In the genomic region with DNA sequence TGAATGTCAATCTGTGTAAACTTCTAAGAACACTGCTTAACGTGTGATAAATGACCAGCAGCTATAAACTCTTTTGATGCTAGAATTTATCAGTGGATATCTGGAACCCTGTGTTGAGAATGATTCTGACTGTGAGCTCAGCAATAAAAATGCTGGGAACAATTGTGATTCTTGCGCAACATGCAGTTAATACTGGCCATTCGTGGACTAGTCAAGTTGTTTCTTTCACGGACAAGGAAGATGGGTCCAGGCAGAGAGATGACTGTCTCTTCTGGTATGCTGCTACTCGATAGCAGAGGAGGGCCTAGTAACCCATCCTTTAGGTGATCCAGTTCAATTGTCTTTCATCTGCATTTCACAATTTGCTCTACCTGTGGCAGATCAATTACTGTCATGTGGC, we compare ENCODE assay signal across 21 cellular contexts.
DNase-seq lines count a peak whose midpoint lies in the region; ATAC-seq and TF ChIP-seq lines count a peak whose summit lies in the region.
"Had no signal": no experiment of that assay in that cellular context is flagged by ENCODE, and none has a peak within 500 bp of the region (broad histone marks: within the 10 kb centered on the region; RNA-seq: fewer than 3 reads in every experiment).

No MANE protein-coding gene starts in this region.

- TF ChIP-seq POLR2A in heart left ventricle (IDR thresholded peaks at IDR 0.05), result no peak

- no peak for TF ChIP-seq EP300 in Ishikawa (IDR thresholded peaks at IDR 0.05; ENCODE audit: borderline replicate concordance)

- no peak for TF ChIP-seq RAD21 in Ishikawa (IDR thresholded peaks at IDR 0.05; ENCODE audit: low read depth)

- H4K20me1 ChIP-seq in mammary epithelial cell (ENCODE audit: insufficient read depth, low read length), result no peaks in the 10 kb centered on the region
- no peaks in the 10 kb centered on the region for H4K20me1 ChIP-seq in hepatocyte (ENCODE audit: insufficient read depth, poor library complexity, severe bottlenecking)

- H3K4me1 ChIP-seq in mammary epithelial cell (ENCODE audit: insufficient read depth, low read length) (peaks cover 8% of the 10 kb centered on the region), hepatocyte (ENCODE audit: insufficient read depth) (no peaks in the 10 kb centered on the region), heart left ventricle (no peaks in the 10 kb centered on the region)
- H3K4me1 ChIP-seq: esophagus squamous epithelium, right atrium auricular region had no signal

- in situ Hi-C loops in mammary epithelial cell (cut with MboI; ENCODE audit: low sequenced_read_pairs in 2 of 2), result no loop called here

- no peak for TF ChIP-seq CTCF in AG10803 (conservative IDR thresholded peaks at IDR 0.05; ENCODE audit: low read length)
- TF ChIP-seq CTCF in mammary epithelial cell (conservative IDR thresholded peaks at IDR 0.05 in 1 of 2, IDR thresholded peaks at IDR 0.05 in 1 of 2; ENCODE audit: extremely low read depth in 1 of 2, insufficient read depth in 1 of 2, low read depth in 1 of 2, low read length in 2 of 2), result no peak
- TF ChIP-seq CTCF in hepatocyte (IDR thresholded peaks at IDR 0.05; ENCODE audit: poor library complexity), result no peak
- no peak for TF ChIP-seq CTCF in heart left ventricle (IDR thresholded peaks at IDR 0.05)

- no peak overlapping the region for H3K9ac ChIP-seq in mammary epithelial cell (ENCODE audit: insufficient read depth, low read length)

- intact Hi-C loops in mammary epithelial cell (cut with micrococcal nuclease) (no loop called here), heart left ventricle (cut with DNase I) (no loop called here)

- H3K27me3 ChIP-seq in mammary epithelial cell (ENCODE audit: insufficient read depth, low read length) (no peaks in the 10 kb centered on the region), hepatocyte (no peaks in the 10 kb centered on the region), heart left ventricle (no peaks in the 10 kb centered on the region)
- H3K27me3 ChIP-seq: esophagus squamous epithelium, right atrium auricular region had no signal

- H3K4me2 ChIP-seq in mammary epithelial cell (ENCODE audit: insufficient read depth, low read depth, low read length) (no peak overlapping the region), hepatocyte (no peak overlapping the region)

- H3K27ac ChIP-seq in mammary epithelial cell (ENCODE audit: insufficient read depth, low read depth, low read length) (no peak overlapping the region), hepatocyte (peak overlapping the region; percentile 23), heart left ventricle (no peak overlapping the region)
- H3K27ac ChIP-seq: esophagus squamous epithelium, right atrium auricular region had no signal

- H3K4me3 ChIP-seq in AG10803 (ENCODE audit: low read length) (no peak overlapping the region), mammary epithelial cell (replicated peaks in 1 of 3; ENCODE audit: insufficient read depth in 1 of 3, low read depth in 2 of 3, low read length in 3 of 3) (no peak overlapping the region), hepatocyte (no peak overlapping the region), heart left ventricle (no peak overlapping the region)
- H3K4me3 ChIP-seq: esophagus squamous epithelium, right atrium auricular region had no signal

- 40% methylated on average over 5 of the region's 5 CpGs for WGBS in mammary epithelial cell (ENCODE audit: low coverage, missing lambda C conversion rate)
- WGBS in hepatocyte (ENCODE audit: low lambda C conversion rate, missing lambda C conversion rate), result 65% methylated on average over 5 of the region's 5 CpGs
- WGBS in heart left ventricle, 4 donors, result 89 to 94% (median 91%) methylated on average over 5 of the region's 5 CpGs

- dilution Hi-C loops in mammary epithelial cell (cut with HindIII; ENCODE audit: low sequenced_read_pairs), result no loop called here

- DNase-seq in AG10803 (ENCODE audit: low read depth), result peak; percentile 83
- DNase-seq in mammary epithelial cell, result peak; percentile 70
- peak; percentile 16 for DNase-seq in hepatocyte (ENCODE audit: low spot score)
- no peak for DNase-seq in heart left ventricle
- DNase-seq: activated CD4-positive, alpha-beta T cell treated with anti-CD3 and anti-CD28 coated beads, Interleukin-2, amount 10 ng/mL, durations not matched to agents 7 days and 5 days; activated CD8-positive, alpha-beta memory T cell treated with anti-CD3 and anti-CD28 coated beads, Interleukin-2, amount 50 U/mL, for 48 hours; activated naive CD4-positive, alpha-beta T cell treated with Interleukin-2 at 50 U/mL for 16 hours; CD8-positive, alpha-beta T cell; DND-41; esophagus squamous epithelium; KG1; left cardiac atrium; NCI-H1417 treated with DMSO at 0.1 percent for 48 hours; NCI-H2171 treated with DMSO at 0.1 percent for 48 hours; RPMI8226; stimulated activated CD4-positive, alpha-beta T cell treated with anti-CD3 and anti-CD28 coated beads, Interleukin-2, amount 100 ng/mL, for 24 hours had no signal

- CTCF ChIA-PET in mammary epithelial cell (lab: Charles Lee; ENCODE audit: low non-redundant PET), result no interaction called here

- H3K79me2 ChIP-seq in mammary epithelial cell (ENCODE audit: insufficient read depth, low read length), result no peaks in the 10 kb centered on the region
- H3K79me2 ChIP-seq in hepatocyte, result no peaks in the 10 kb centered on the region

- H3K36me3 ChIP-seq in mammary epithelial cell (ENCODE audit: insufficient read depth, low read length) (no peaks in the 10 kb centered on the region), hepatocyte (replicated peaks; ENCODE audit: insufficient read depth, low read depth) (no peaks in the 10 kb centered on the region), heart left ventricle (no peaks in the 10 kb centered on the region)
- H3K36me3 ChIP-seq: esophagus squamous epithelium, right atrium auricular region had no signal

- no TSS peak for BruUV-seq in mammary epithelial cell (replicated peaks; lab: Mats Ljungman, UMichigan)

- no peaks in the 10 kb centered on the region for H3K9me2 ChIP-seq in hepatocyte (replicated peaks; ENCODE audit: insufficient read depth)

- no peaks in the 10 kb centered on the region for H3K9me3 ChIP-seq in mammary epithelial cell (replicated peaks; ENCODE audit: insufficient read depth, low read length)
- H3K9me3 ChIP-seq in hepatocyte (ENCODE audit: low read depth), result no peaks in the 10 kb centered on the region
- H3K9me3 ChIP-seq in heart left ventricle, result peaks cover 0 to 13% (median 0%) of the 10 kb centered on the region in 12 donors
- H3K9me3 ChIP-seq: esophagus squamous epithelium, right atrium auricular region had no signal

- no peak for ATAC-seq in HG03571 (IDR thresholded peaks at IDR 0.05; ENCODE audit: unreplicated experiment)
- ATAC-seq in GM21529 (IDR thresholded peaks at IDR 0.05; ENCODE audit: unreplicated experiment), result no peak
- no peak for ATAC-seq in heart left ventricle
- ATAC-seq in HG02642 (IDR thresholded peaks at IDR 0.05; ENCODE audit: poor library complexity, unreplicated experiment), result no peak
- ATAC-seq: CD8-positive, alpha-beta T cell; left cardiac atrium had no signal

- H2AFZ ChIP-seq in mammary epithelial cell (ENCODE audit: low read depth, low read length), result no peak overlapping the region
- H2AFZ ChIP-seq in hepatocyte, result no peak overlapping the region

TF ChIP-seq in Ishikawa, 13 proteins besides CTCF, POLR2A, EP300 and RAD21:
- TF ChIP-seq CEBPB (IDR thresholded peaks at IDR 0.05) (peak; percentile 97), REST (IDR thresholded peaks at IDR 0.05; ENCODE audit: low read depth) (no peak)
TF ChIP-seq in Ishikawa: peak in this region for 1.

Comparison
In these comparisons a context has a peak if more than half of its experiments do, and no peak if none do; other contexts are left out.
1. DNase-seq: peak in AG10803 (single experiment), mammary epithelial cell (single experiment) and hepatocyte (single experiment); none in heart left ventricle (0 of 5).